Comparison of ENCODE assay signal across 8 cellular contexts in genomic region chr7:74173074-74173473, GRCh38. TPM values are rescaled to one million over a fixed set of nuclear protein-coding genes. Genes with fewer than 3 reads are reported as not detected.
DNase-seq lines count a peak whose midpoint lies in the region; ATAC-seq and TF ChIP-seq lines count a peak whose summit lies in the region.

No MANE protein-coding gene starts in this region.

- H3K4me3 ChIP-seq in right atrium auricular region (peak overlapping the region in 1 of 2 donors; percentile 78), stomach (peak overlapping the region in 3 of 4 donors; percentile 70 to 98 (median 83))

- peaks cover 23% of the 10 kb centered on the region for H3K36me3 Mint-ChIP-seq in activated CD4-positive, alpha-beta T cell treated with anti-CD3 and anti-CD28 coated beads for 36 hours (ENCODE audit: low read depth)
- peaks cover 11% of the 10 kb centered on the region for H3K36me3 Mint-ChIP-seq in T-cell

- no peak for TF ChIP-seq POLR2A in stomach (IDR thresholded peaks at IDR 0.05)

- H3K4me1 ChIP-seq in right atrium auricular region (peaks cover 0 to 38% of the 10 kb centered on the region in 2 donors), stomach (peaks cover 38 to 49% (median 45%) of the 10 kb centered on the region in 4 donors)

- no peak for TF ChIP-seq CTCF in right atrium auricular region (IDR thresholded peaks at IDR 0.05)
- TF ChIP-seq CTCF in stomach (IDR thresholded peaks at IDR 0.05): no peak
- no peak for TF ChIP-seq CTCF in GM10266 (IDR thresholded peaks at IDR 0.05; ENCODE audit: control insufficient read depth, insufficient read depth, low read depth, missing control alignments)

- peak overlapping the region; percentile 89 for H3K27ac Mint-ChIP-seq in activated CD4-positive, alpha-beta T cell treated with anti-CD3 and anti-CD28 coated beads for 36 hours
- peak overlapping the region; percentile 71 to 75 for H3K27ac Mint-ChIP-seq in T-cell

- no peak for DNase-seq in activated CD4-positive, alpha-beta T cell treated with anti-CD3 and anti-CD28 coated beads for 36 hours
- no peak for DNase-seq in activated CD4-positive, alpha-beta T cell treated with anti-CD3 and anti-CD28 coated beads for 4 hours
- DNase-seq in T-cell: no peak
- no peak for DNase-seq in right atrium auricular region (ENCODE audit: low spot score)
- peak; percentile 48 for DNase-seq in stomach
- no peak for DNase-seq in HCEC 1CT
- no peak for DNase-seq in SKM-1 (lab: John Stamatoyannopoulos, UW; ENCODE audit: unreplicated experiment)
- DNase-seq in GM10266 (ENCODE audit: extremely low spot score): no peak

- peaks cover 31% of the 10 kb centered on the region for H3K4me1 Mint-ChIP-seq in activated CD4-positive, alpha-beta T cell treated with anti-CD3 and anti-CD28 coated beads for 36 hours
- peaks cover 40 to 47% (median 45%) of the 10 kb centered on the region in 3 donors for H3K4me1 Mint-ChIP-seq in T-cell

- no peak for TF ChIP-seq EP300 in stomach (IDR thresholded peaks at IDR 0.05)

- intact Hi-C loops in activated CD4-positive, alpha-beta T cell treated with anti-CD3 and anti-CD28 coated beads for 36 hours (cut with DNase I, micrococcal nuclease): loop anchor here (5.0 to 10.0 kb wide), 4 partner anchors 91 to 741 kb away; partner anchors contain the start of genes ABHD11 (in 1 of the 2), FZD9 (in 1 of the 2) and LIMK1 (in 1 of the 2)
- intact Hi-C loops in stomach (cut with DNase I; ENCODE audit: low total_unique reads): loop anchor here (10.0 kb wide), 1 partner anchor 88 kb away; the partner anchor contains the start of gene LIMK1

- no peaks in the 10 kb centered on the region for H3K9me3 ChIP-seq in right atrium auricular region
- H3K9me3 ChIP-seq in stomach: no peaks in the 10 kb centered on the region

- no peak for ATAC-seq in activated CD4-positive, alpha-beta T cell treated with anti-CD3 and anti-CD28 coated beads for 36 hours
- no peak for ATAC-seq in T-cell (replicated peaks in 1 of 4)

- H3K27me3 Mint-ChIP-seq in activated CD4-positive, alpha-beta T cell treated with anti-CD3 and anti-CD28 coated beads for 36 hours: no peaks in the 10 kb centered on the region
- H3K27me3 Mint-ChIP-seq in T-cell: no peaks in the 10 kb centered on the region

- peak overlapping the region; percentile 94 for H3K4me3 Mint-ChIP-seq in activated CD4-positive, alpha-beta T cell treated with anti-CD3 and anti-CD28 coated beads for 36 hours
- peak overlapping the region; percentile 80 to 87 (median 85) for H3K4me3 Mint-ChIP-seq in T-cell

- H3K27me3 ChIP-seq in right atrium auricular region: no peaks in the 10 kb centered on the region
- H3K27me3 ChIP-seq in stomach: no peaks in the 10 kb centered on the region

- no peaks in the 10 kb centered on the region for H3K36me3 ChIP-seq in right atrium auricular region
- H3K36me3 ChIP-seq in stomach: peaks cover 0 to 14% (median 3%) of the 10 kb centered on the region in 4 donors

- WGBS in stomach, 5 donors: 34 to 64% (median 49%) methylated on average over 14 of the region's 14 CpGs

- no peaks in the 10 kb centered on the region for H3K9me3 Mint-ChIP-seq in activated CD4-positive, alpha-beta T cell treated with anti-CD3 and anti-CD28 coated beads for 36 hours (ENCODE audit: low read depth)
- H3K9me3 Mint-ChIP-seq in T-cell: no peaks in the 10 kb centered on the region

- POLR2A ChIA-PET in activated CD4-positive, alpha-beta T cell treated with anti-CD3 and anti-CD28 coated beads for 36 hours (lab: Charles Lee): interaction anchor here (0.8 kb wide), 1 partner anchor 616 kb away, joined by 3 read pairs; no protein-coding TSS in a partner anchor
- POLR2A ChIA-PET in T-cell (lab: Charles Lee): no interaction called here

- H3K27ac ChIP-seq in right atrium auricular region (peak overlapping the region; percentile 88 to 92), stomach (peak overlapping the region; percentile 65 to 100 (median 95))

- CTCF ChIA-PET in activated CD4-positive, alpha-beta T cell treated with anti-CD3 and anti-CD28 coated beads for 36 hours (lab: Charles Lee): interaction anchor here (0.6 to 1.5 kb wide), 2 partner anchors 33 to 130 kb away, joined by 3 to 5 read pairs; no protein-coding TSS in a partner anchor
- CTCF ChIA-PET in T-cell (lab: Charles Lee): no interaction called here

RNA-seq across cellular contexts. Expression of gene EIF4H, which starts 1.1 kb away (rescaled TPM):
- 100 to 1,000 TPM; 441 to 496 TPM for total RNA-seq in activated CD4-positive, alpha-beta T cell treated with anti-CD3 and anti-CD28 coated beads for 36 hours
- total RNA-seq in T-cell (100 to 1,000 TPM; 174 to 258 (median 186) TPM), right atrium auricular region (100 to 1,000 TPM; 175 to 203 TPM), stomach (100 to 1,000 TPM in 4 of 5 donors, 10 to 100 TPM in 1; 71.2 to 235 (median 180) TPM)
- polyA plus RNA-seq in stomach: 100 to 1,000 TPM; 144 to 206 (median 149) TPM

RNA-seq across cellular contexts. Expression of gene LAT2, which starts 36.7 kb away (rescaled TPM):
- 1 to 10 TPM; 1.7 to 2.4 TPM for total RNA-seq in activated CD4-positive, alpha-beta T cell treated with anti-CD3 and anti-CD28 coated beads for 36 hours
- total RNA-seq in T-cell (10 to 100 TPM in 1 of 5 donors, 1 to 10 TPM in 4; 4.1 to 12.3 (median 6.4) TPM), right atrium auricular region (1 to 10 TPM; 1.4 to 6.1 TPM), stomach (100 to 1,000 TPM in 1 of 5 donors, 1 to 10 TPM in 3, under 1 TPM in 1; 0.45 to 150 (median 3.9) TPM)
- polyA plus RNA-seq in stomach: 1 to 10 TPM; 6.3 to 8.7 (median 7.2) TPM
